In genomic region chr1:23383547-23384311, GRCh38 we compare ENCODE assay signal across 1 cellular context.
TF ChIP-seq lines count a peak whose summit lies in the region.

No MANE protein-coding gene starts in this region.

TF ChIP-seq in HCT116, 20 proteins besides CTCF, POLR2A, EP300 and RAD21:
- TF ChIP-seq SRF (IDR thresholded peaks at IDR 0.05; ENCODE audit: low read depth) (no peak), ZNF274 (IDR thresholded peaks at IDR 0.05; ENCODE audit: low read depth, low read length) (no peak), FOSL1 (IDR thresholded peaks at IDR 0.05; ENCODE audit: low read depth) (no peak), TCF7L2 (IDR thresholded peaks at IDR 0.05; ENCODE audit: borderline replicate concordance, extremely low read depth, insufficient read depth, insufficient read length) (no peak), EGR1 (IDR thresholded peaks at IDR 0.05; ENCODE audit: low read depth) (no peak), JUND (IDR thresholded peaks at IDR 0.05) (no peak), ZFX (IDR thresholded peaks at IDR 0.05) (no peak), EZH2phosphoT487 (IDR thresholded peaks at IDR 0.05; ENCODE audit: borderline replicate concordance) (no peak), SP1 (IDR thresholded peaks at IDR 0.05; ENCODE audit: low read depth) (no peak), ATF3 (IDR thresholded peaks at IDR 0.05) (no peak), SIN3A (IDR thresholded peaks at IDR 0.05; ENCODE audit: low read depth) (no peak), MAX (IDR thresholded peaks at IDR 0.05) (no peak), REST (IDR thresholded peaks at IDR 0.05; ENCODE audit: low read depth) (no peak), CEBPB (IDR thresholded peaks at IDR 0.05; ENCODE audit: low read depth) (no peak), ELF1 (IDR thresholded peaks at IDR 0.05; ENCODE audit: borderline replicate concordance, low read depth) (no peak), ZBTB33 (IDR thresholded peaks at IDR 0.05; ENCODE audit: extremely low read depth, insufficient replicate concordance, low read length) (no peak), EZH2 (IDR thresholded peaks at IDR 0.05) (no peak), YY1 (IDR thresholded peaks at IDR 0.05; ENCODE audit: extremely low read depth, insufficient replicate concordance, low read depth, low read length) (no peak), CBX3 (IDR thresholded peaks at IDR 0.05; ENCODE audit: low read depth) (no peak)
